ENCODE assay signal across 21 cellular contexts in the genomic region with DNA sequence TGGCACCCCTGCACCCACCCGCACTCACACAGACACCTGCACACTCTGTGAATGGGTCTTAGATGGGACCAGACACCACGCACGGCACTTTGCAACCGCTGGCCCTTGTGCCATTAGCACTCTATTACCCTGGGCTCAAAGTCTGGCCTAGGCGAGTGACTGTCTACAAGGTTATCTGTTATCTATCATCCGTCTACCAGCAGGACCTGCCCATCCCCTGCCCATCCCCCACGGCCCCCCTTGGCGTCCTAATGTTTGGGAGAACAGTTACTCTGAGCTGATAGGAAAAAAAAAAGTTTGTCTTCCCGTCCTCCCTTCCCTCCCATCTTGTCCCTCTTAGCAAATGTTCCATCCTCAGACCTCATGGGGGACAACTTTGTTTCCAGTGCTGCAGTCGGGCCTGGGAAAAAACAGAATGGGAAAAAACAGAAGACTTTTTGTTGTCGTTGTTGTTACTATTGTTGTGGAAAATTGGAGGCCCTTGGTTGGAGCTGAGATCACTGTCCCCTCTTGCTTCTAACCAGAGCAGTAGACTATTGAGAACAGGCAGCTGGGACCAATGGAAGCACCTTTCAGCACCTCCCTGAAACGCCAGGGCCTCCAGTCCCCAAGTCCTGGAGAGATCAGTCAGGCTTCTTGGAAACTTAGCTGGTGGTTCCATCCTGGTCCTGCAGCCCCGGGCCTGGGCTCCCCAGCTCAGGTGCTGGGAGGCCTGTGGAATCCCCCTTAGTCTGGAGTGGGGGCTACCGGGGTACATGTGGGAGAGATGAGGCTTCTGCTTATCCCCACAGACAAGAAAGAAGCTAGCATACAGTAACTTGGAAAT. TPM values are rescaled to one million over a fixed set of nuclear protein-coding genes. Genes with fewer than 3 reads are reported as not detected.
"Had no signal": no experiment of that assay in that cellular context is flagged by ENCODE, and none has a peak within 500 bp of the region (broad histone marks: within the 10 kb centered on the region; RNA-seq: fewer than 3 reads in every experiment).

No MANE protein-coding gene starts in this region.

- FAIRE-seq: islet of Langerhans had no signal

- DNase-seq: activated CD4-positive, alpha-beta T cell treated with anti-CD3 and anti-CD28 coated beads for 1 hour; activated CD4-positive, alpha-beta T cell treated with anti-CD3 and anti-CD28 coated beads, Interleukin-2, amount 50 U/mL, for 4 hours; activated effector memory CD4-positive, alpha-beta T cell treated with anti-CD3 and anti-CD28 coated beads, Interleukin-2, amount 50 U/mL, for 16 hours; activated T-cell treated with anti-CD3 and anti-CD28 coated beads, Interleukin-2, amount 50 U/mL, for 4 hours; amniotic stem cell; caudate nucleus; effector CD4-positive, alpha-beta T cell; foreskin melanocyte; natural killer cell; nucleus accumbens; T-helper 1 cell; upper lobe of right lung had no signal

- H3K27ac ChIP-seq: coronary artery, heart left ventricle, thoracic aorta, upper lobe of right lung had no signal

- H3K27ac Mint-ChIP-seq: activated naive CD8-positive, alpha-beta T cell had no signal

- H3K9me3 ChIP-seq: heart left ventricle, thoracic aorta, upper lobe of right lung had no signal

- H3K36me3 Mint-ChIP-seq: activated naive CD8-positive, alpha-beta T cell; natural killer cell had no signal

- H3K4me3 Mint-ChIP-seq: activated naive CD8-positive, alpha-beta T cell; activated T-cell treated with anti-CD3 and anti-CD28 coated beads, Interleukin-2, amount 50 U/mL, for 4 hours; natural killer cell had no signal

- ATAC-seq: activated T-cell treated with anti-CD3 and anti-CD28 coated beads, Interleukin-2, amount 50 U/mL, for 4 hours; heart left ventricle; left lobe of liver; natural killer cell; sciatic nerve; upper lobe of right lung had no signal

- H3K36me3 ChIP-seq: heart left ventricle, thoracic aorta, upper lobe of right lung had no signal

- H3K4me3 ChIP-seq: coronary artery, heart left ventricle, thoracic aorta, upper lobe of right lung had no signal

RNA-seq across cellular contexts. Expression of a gene that starts 12.2 kb away (rescaled TPM):
- total RNA-seq: activated T-cell treated with anti-CD3 and anti-CD28 coated beads, Interleukin-2, amount 50 U/mL, for 4 hours; fibroblast of lung; heart left ventricle; left lobe of liver; mucosa of gallbladder; natural killer cell; sciatic nerve; thoracic aorta; upper lobe of right lung had no signal
- polyA plus RNA-seq: fibroblast of lung, heart left ventricle had no signal
